In genomic region chr1:204216236-204216635, GRCh38 we compare ENCODE assay signal across 43 cellular contexts. TPM values are rescaled to one million over a fixed set of nuclear protein-coding genes. Genes with fewer than 3 reads are reported as not detected.
"Had no signal": no experiment of that assay in that cellular context is flagged by ENCODE, and none has a peak within 500 bp of the region (broad histone marks: within the 10 kb centered on the region; RNA-seq: fewer than 3 reads in every experiment).

No MANE protein-coding gene starts in this region.

- H3K27ac ChIP-seq: adrenal gland, ascending aorta, body of pancreas, brain microvascular endothelial cell, breast epithelium, cardiac muscle cell had no signal

- H3K27me3 ChIP-seq: adrenal gland, ascending aorta, body of pancreas, breast epithelium had no signal

- H3K27ac Mint-ChIP-seq: activated naive CD4-positive, alpha-beta T cell treated with anti-CD3 and anti-CD28 coated beads for 36 hours; activated naive CD4-positive, alpha-beta T cell treated with anti-CD3 and anti-CD28 coated beads, Interleukin-2, amount 10 ng/mL, durations not matched to agents 7 days and 5 days; activated naive CD4-positive, alpha-beta T cell treated with anti-CD3 and anti-CD28 coated beads, Interleukin-2, amount 50 U/mL, for 24 hours; activated naive CD4-positive, alpha-beta T cell treated with anti-CD3 and anti-CD28 coated beads, Interleukin-2, amount 50 U/mL, for 72 hours; activated naive CD8-positive, alpha-beta T cell; activated naive CD8-positive, alpha-beta T cell treated with anti-CD3 and anti-CD28 coated beads for 36 hours; activated naive CD8-positive, alpha-beta T cell treated with anti-CD3 and anti-CD28 coated beads, Interleukin-2, amount 10 ng/mL, durations not matched to agents 7 days and 5 days; activated naive CD8-positive, alpha-beta T cell treated with anti-CD3 and anti-CD28 coated beads, Interleukin-2, amount 50 U/mL, for 24 hours; activated T-cell treated with anti-CD3 and anti-CD28 coated beads, Interleukin-2, amount 50 U/mL, for 24 hours; activated T-cell treated with anti-CD3 and anti-CD28 coated beads, Interleukin-2, amount 50 U/mL, for 72 hours; activated T-helper 1 cell treated with anti-CD3 and anti-CD28 coated beads, Interleukin-12 subunit alpha, Interleukin-12 subunit beta, Interleukin-2, Interleukin-4 antibody, amounts not matched to agents 30 ng/mL and 10 ng/mL and 1 ng/mL, durations not matched to agents 14 hours and 24 hours and 36 hours; activated T-helper 17 cell treated with anti-CD3 and anti-CD28 coated beads, Interleukin-2, amount 50 U/mL, for 72 hours; activated T-helper 2 cell treated with anti-CD3 and anti-CD28 coated beads, Interferon-gamma antibody, Interleukin-2, Interleukin-4, amounts not matched to agents 10 μg/mL and 5 μg/mL and 100 μg/mL, durations not matched to agents 14 hours and 24 hours and 36 hours; brain had no signal

- H3K36me3 ChIP-seq: adrenal gland, ascending aorta, brain microvascular endothelial cell, breast epithelium had no signal

- H3K4me3 Mint-ChIP-seq: activated naive CD4-positive, alpha-beta T cell treated with anti-CD3 and anti-CD28 coated beads for 36 hours; activated naive CD4-positive, alpha-beta T cell treated with anti-CD3 and anti-CD28 coated beads, Interleukin-2, amount 10 ng/mL, durations not matched to agents 7 days and 5 days; activated naive CD4-positive, alpha-beta T cell treated with anti-CD3 and anti-CD28 coated beads, Interleukin-2, amount 50 U/mL, for 24 hours; activated naive CD8-positive, alpha-beta T cell; activated naive CD8-positive, alpha-beta T cell treated with anti-CD3 and anti-CD28 coated beads for 36 hours; activated naive CD8-positive, alpha-beta T cell treated with anti-CD3 and anti-CD28 coated beads, Interleukin-2, amount 10 ng/mL, durations not matched to agents 7 days and 5 days; activated naive CD8-positive, alpha-beta T cell treated with anti-CD3 and anti-CD28 coated beads, Interleukin-2, amount 50 U/mL, for 24 hours; activated T-cell treated with anti-CD3 and anti-CD28 coated beads, Interleukin-2, amount 50 U/mL, for 24 hours; activated T-cell treated with anti-CD3 and anti-CD28 coated beads, Interleukin-2, amount 50 U/mL, for 4 hours; activated T-cell treated with anti-CD3 and anti-CD28 coated beads, Interleukin-2, amount 50 U/mL, for 72 hours; activated T-helper 1 cell treated with anti-CD3 and anti-CD28 coated beads, Interleukin-12 subunit alpha, Interleukin-12 subunit beta, Interleukin-2, Interleukin-4 antibody, amounts not matched to agents 30 ng/mL and 10 ng/mL and 1 ng/mL, durations not matched to agents 14 hours and 24 hours and 36 hours; activated T-helper 17 cell treated with anti-CD3 and anti-CD28 coated beads, Interleukin-2, amount 50 U/mL, for 72 hours; brain; central memory CD8-positive, alpha-beta T cell had no signal

- ATAC-seq: activated naive CD4-positive, alpha-beta T cell treated with anti-CD3 and anti-CD28 coated beads, Interleukin-2, amount 50 U/mL, for 72 hours; activated naive CD8-positive, alpha-beta T cell treated with anti-CD3 and anti-CD28 coated beads, Interleukin-2, amount 50 U/mL, for 24 hours; activated T-cell treated with anti-CD3 and anti-CD28 coated beads, Interleukin-2, amount 50 U/mL, for 4 hours; activated T-cell treated with anti-CD3 and anti-CD28 coated beads, Interleukin-2, amount 50 U/mL, for 72 hours; activated T-helper 17 cell treated with anti-CD3 and anti-CD28 coated beads, Interleukin-2, amount 50 U/mL, for 72 hours; body of pancreas had no signal

- H3K36me3 Mint-ChIP-seq: activated naive CD4-positive, alpha-beta T cell treated with anti-CD3 and anti-CD28 coated beads, Interleukin-2, amount 10 ng/mL, durations not matched to agents 7 days and 5 days; activated naive CD4-positive, alpha-beta T cell treated with anti-CD3 and anti-CD28 coated beads, Interleukin-2, amount 50 U/mL, for 24 hours; activated naive CD4-positive, alpha-beta T cell treated with anti-CD3 and anti-CD28 coated beads, Interleukin-2, amount 50 U/mL, for 72 hours; activated naive CD8-positive, alpha-beta T cell; activated naive CD8-positive, alpha-beta T cell treated with anti-CD3 and anti-CD28 coated beads for 36 hours; activated naive CD8-positive, alpha-beta T cell treated with anti-CD3 and anti-CD28 coated beads, Interleukin-2, amount 10 ng/mL, durations not matched to agents 7 days and 5 days had no signal

- H3K4me3 ChIP-seq: adrenal gland, ascending aorta, body of pancreas, breast epithelium, cardiac muscle cell had no signal

- H3K27me3 Mint-ChIP-seq: activated naive CD4-positive, alpha-beta T cell treated with anti-CD3 and anti-CD28 coated beads, Interleukin-2, amount 50 U/mL, for 24 hours; activated naive CD8-positive, alpha-beta T cell; activated naive CD8-positive, alpha-beta T cell treated with anti-CD3 and anti-CD28 coated beads for 36 hours had no signal

- H3K9me3 ChIP-seq: adrenal gland, ascending aorta, body of pancreas, breast epithelium had no signal

- H3K4me1 ChIP-seq: ascending aorta, breast epithelium had no signal

- DNase-seq: activated effector memory CD4-positive, alpha-beta T cell treated with anti-CD3 and anti-CD28 coated beads, Interleukin-2, amount 50 U/mL, for 16 hours; activated effector memory CD4-positive, alpha-beta T cell treated with Interleukin-2 at 50 U/mL for 16 hours; activated gamma-delta T cell; activated gamma-delta T cell treated with Interleukin-2 at 50 U/mL for 16 hours; activated naive CD4-positive, alpha-beta T cell; activated naive CD4-positive, alpha-beta T cell treated with anti-CD3 and anti-CD28 coated beads for 36 hours; activated naive CD4-positive, alpha-beta T cell treated with anti-CD3 and anti-CD28 coated beads, Interleukin-2, amount 10 ng/mL, durations not matched to agents 7 days and 5 days; activated naive CD4-positive, alpha-beta T cell treated with anti-CD3 and anti-CD28 coated beads, Interleukin-2, amount 50 U/mL, for 16 hours; activated naive CD4-positive, alpha-beta T cell treated with Interleukin-2 at 50 U/mL for 16 hours; activated naive CD8-positive, alpha-beta T cell treated with anti-CD3 and anti-CD28 coated beads for 36 hours; activated naive CD8-positive, alpha-beta T cell treated with anti-CD3 and anti-CD28 coated beads, Interleukin-2, amount 10 ng/mL, durations not matched to agents 7 days and 5 days; activated naive CD8-positive, alpha-beta T cell treated with anti-CD3 and anti-CD28 coated beads, Interleukin-2, amount 50 U/mL, for 24 hours; activated T-cell treated with anti-CD3 and anti-CD28 coated beads, Interleukin-2, amount 50 U/mL, for 1 hour; activated T-cell treated with anti-CD3 and anti-CD28 coated beads, Interleukin-2, amount 50 U/mL, for 24 hours; activated T-cell treated with anti-CD3 and anti-CD28 coated beads, Interleukin-2, amount 50 U/mL, for 4 hours; activated T-cell treated with anti-CD3 and anti-CD28 coated beads, Interleukin-2, amount 50 U/mL, for 48 hours; activated T-cell treated with anti-CD3 and anti-CD28 coated beads, Interleukin-2, amount 50 U/mL, for 72 hours; adrenal gland; amniotic stem cell; amygdala; anterior cingulate cortex; body of pancreas; brain microvascular endothelial cell; caudate nucleus; central memory CD4-positive, alpha-beta T cell; cerebellar nuclear complex had no signal

- H3K9me3 Mint-ChIP-seq: activated naive CD4-positive, alpha-beta T cell treated with anti-CD3 and anti-CD28 coated beads for 36 hours; activated naive CD4-positive, alpha-beta T cell treated with anti-CD3 and anti-CD28 coated beads, Interleukin-2, amount 10 ng/mL, durations not matched to agents 7 days and 5 days; activated naive CD4-positive, alpha-beta T cell treated with anti-CD3 and anti-CD28 coated beads, Interleukin-2, amount 50 U/mL, for 24 hours; activated naive CD4-positive, alpha-beta T cell treated with anti-CD3 and anti-CD28 coated beads, Interleukin-2, amount 50 U/mL, for 72 hours; activated naive CD8-positive, alpha-beta T cell treated with anti-CD3 and anti-CD28 coated beads for 36 hours; activated naive CD8-positive, alpha-beta T cell treated with anti-CD3 and anti-CD28 coated beads, Interleukin-2, amount 10 ng/mL, durations not matched to agents 7 days and 5 days; activated naive CD8-positive, alpha-beta T cell treated with anti-CD3 and anti-CD28 coated beads, Interleukin-2, amount 50 U/mL, for 24 hours; activated T-cell treated with anti-CD3 and anti-CD28 coated beads, Interleukin-2, amount 50 U/mL, for 24 hours; activated T-cell treated with anti-CD3 and anti-CD28 coated beads, Interleukin-2, amount 50 U/mL, for 4 hours; activated T-cell treated with anti-CD3 and anti-CD28 coated beads, Interleukin-2, amount 50 U/mL, for 72 hours; activated T-helper 1 cell treated with anti-CD3 and anti-CD28 coated beads, Interleukin-12 subunit alpha, Interleukin-12 subunit beta, Interleukin-2, Interleukin-4 antibody, amounts not matched to agents 30 ng/mL and 10 ng/mL and 1 ng/mL, durations not matched to agents 14 hours and 24 hours and 36 hours; activated T-helper 2 cell treated with anti-CD3 and anti-CD28 coated beads, Interferon-gamma antibody, Interleukin-2, Interleukin-4, amounts not matched to agents 10 μg/mL and 5 μg/mL and 100 μg/mL, durations not matched to agents 14 hours and 24 hours and 36 hours; brain; central memory CD8-positive, alpha-beta T cell had no signal

RNA-seq across cellular contexts. Expression of gene GOLT1A, which starts 2.4 kb away (rescaled TPM):
- total RNA-seq: activated naive CD4-positive, alpha-beta T cell treated with anti-CD3 and anti-CD28 coated beads for 36 hours; activated naive CD8-positive, alpha-beta T cell treated with anti-CD3 and anti-CD28 coated beads, Interleukin-2, amount 10 ng/mL, durations not matched to agents 7 days and 5 days; activated T-cell treated with anti-CD3 and anti-CD28 coated beads, Interleukin-2, amount 50 U/mL, for 4 hours; activated T-helper 1 cell treated with anti-CD3 and anti-CD28 coated beads, Interleukin-12 subunit alpha, Interleukin-12 subunit beta, Interleukin-2, Interleukin-4 antibody, amounts not matched to agents 30 ng/mL and 10 ng/mL and 1 ng/mL, durations not matched to agents 14 hours and 24 hours and 36 hours; aorta; ascending aorta; cardiac septum; chondrocyte had no signal

RNA-seq across cellular contexts. Expression of gene KISS1, which starts 19.9 kb away (rescaled TPM):
- total RNA-seq: activated naive CD4-positive, alpha-beta T cell treated with anti-CD3 and anti-CD28 coated beads for 36 hours; activated naive CD8-positive, alpha-beta T cell treated with anti-CD3 and anti-CD28 coated beads for 36 hours; activated naive CD8-positive, alpha-beta T cell treated with anti-CD3 and anti-CD28 coated beads, Interleukin-2, amount 10 ng/mL, durations not matched to agents 7 days and 5 days; activated T-cell treated with anti-CD3 and anti-CD28 coated beads, Interleukin-2, amount 50 U/mL, for 4 hours; activated T-cell treated with anti-CD3 and anti-CD28 coated beads, Interleukin-2, amount 50 U/mL, for 72 hours; activated T-helper 1 cell treated with anti-CD3 and anti-CD28 coated beads, Interleukin-12 subunit alpha, Interleukin-12 subunit beta, Interleukin-2, Interleukin-4 antibody, amounts not matched to agents 30 ng/mL and 10 ng/mL and 1 ng/mL, durations not matched to agents 14 hours and 24 hours and 36 hours; activated T-helper 17 cell treated with anti-CD3 and anti-CD28 coated beads, Interleukin-2, amount 50 U/mL, for 72 hours; activated T-helper 2 cell treated with anti-CD3 and anti-CD28 coated beads, Interferon-gamma antibody, Interleukin-2, Interleukin-4, amounts not matched to agents 10 μg/mL and 5 μg/mL and 100 μg/mL, durations not matched to agents 14 hours and 24 hours and 36 hours; adrenal gland; aorta; ascending aorta; body of pancreas; breast epithelium; bronchial epithelial cell; cardiac septum; cerebellum had no signal

RNA-seq across cellular contexts. Expression of gene REN, which starts 50.1 kb away (rescaled TPM):
- total RNA-seq: activated naive CD4-positive, alpha-beta T cell treated with anti-CD3 and anti-CD28 coated beads for 36 hours; activated naive CD4-positive, alpha-beta T cell treated with anti-CD3 and anti-CD28 coated beads, Interleukin-2, amount 50 U/mL, for 72 hours; activated naive CD8-positive, alpha-beta T cell treated with anti-CD3 and anti-CD28 coated beads for 36 hours; activated naive CD8-positive, alpha-beta T cell treated with anti-CD3 and anti-CD28 coated beads, Interleukin-2, amount 10 ng/mL, durations not matched to agents 7 days and 5 days; activated T-cell treated with anti-CD3 and anti-CD28 coated beads, Interleukin-2, amount 50 U/mL, for 4 hours; activated T-cell treated with anti-CD3 and anti-CD28 coated beads, Interleukin-2, amount 50 U/mL, for 72 hours; activated T-helper 1 cell treated with anti-CD3 and anti-CD28 coated beads, Interleukin-12 subunit alpha, Interleukin-12 subunit beta, Interleukin-2, Interleukin-4 antibody, amounts not matched to agents 30 ng/mL and 10 ng/mL and 1 ng/mL, durations not matched to agents 14 hours and 24 hours and 36 hours; activated T-helper 17 cell treated with anti-CD3 and anti-CD28 coated beads, Interleukin-2, amount 50 U/mL, for 72 hours; activated T-helper 2 cell treated with anti-CD3 and anti-CD28 coated beads, Interferon-gamma antibody, Interleukin-2, Interleukin-4, amounts not matched to agents 10 μg/mL and 5 μg/mL and 100 μg/mL, durations not matched to agents 14 hours and 24 hours and 36 hours; aorta; ascending aorta; astrocyte; body of pancreas; breast epithelium; cardiac muscle cell; cardiac septum; cerebellum; chondrocyte had no signal
- polyA plus RNA-seq: aorta had no signal
